In the genomic region with DNA sequence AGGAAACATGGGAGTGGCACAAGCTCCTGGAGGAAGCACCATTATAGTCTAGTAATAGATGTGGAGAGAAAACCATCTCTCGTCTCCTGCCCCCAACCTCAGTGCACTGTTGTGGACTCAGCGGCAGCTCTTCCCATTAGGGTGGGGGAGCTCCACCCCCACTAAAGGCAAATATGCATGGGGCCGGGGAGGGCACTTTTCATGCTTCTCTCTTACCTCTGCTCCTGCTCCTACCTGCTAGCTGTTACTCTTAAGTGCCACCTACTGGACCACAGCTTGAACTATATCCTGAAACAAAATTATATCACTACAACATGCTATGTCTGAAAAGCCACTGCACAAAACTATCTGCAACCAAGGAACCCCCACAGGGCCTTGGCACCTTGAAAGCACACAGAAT, we compare ENCODE assay signal across 8 cellular contexts.
DNase-seq lines count a peak whose midpoint lies in the region; ATAC-seq and TF ChIP-seq lines count a peak whose summit lies in the region.

No MANE protein-coding gene starts in this region.

- no peak for TF ChIP-seq EP300 in transverse colon (IDR thresholded peaks at IDR 0.05; ENCODE audit: low read depth)

- no peak for TF ChIP-seq POLR2A in transverse colon (IDR thresholded peaks at IDR 0.05)

- WGBS in transverse colon (ENCODE audit: low coverage in 1 of 2), 2 donors, result 33% methylated on average over 3 of the region's 3 CpGs; no CpG with 5 or more reads in 1 of the 2 donors

- H3K9me3 ChIP-seq in transverse colon, result no peaks in the 10 kb centered on the region

- no peak for ATAC-seq in GM18520 (IDR thresholded peaks at IDR 0.05; ENCODE audit: unreplicated experiment)

- H3K27me3 ChIP-seq in transverse colon, result no peaks in the 10 kb centered on the region

- in situ Hi-C loops in transverse colon (cut with MboI; ENCODE audit: low pct_ligation_motif_present in 1 of 4, low pct_unique_long_range_greater_than_20kb in 1 of 4, low sequenced_read_pairs in 3 of 4), result no loop called here

- peak; percentile 4 for DNase-seq in SKM-1 (lab: John Stamatoyannopoulos, UW; ENCODE audit: unreplicated experiment)
- DNase-seq in SKM-1 treated with dmso at 0.1 percent for 144 hours (lab: John Stamatoyannopoulos, UW; ENCODE audit: unreplicated experiment), result no peak
- peak; percentile 42 for DNase-seq in NCI-H526 treated with DMSO at 0.1 percent for 48 hours (lab: John Stamatoyannopoulos, UW)
- DNase-seq in epithelial cell of proximal tubule (ENCODE audit: low read depth), result no peak
- DNase-seq in transverse colon, result no peak
- no peak for DNase-seq in DMS79 treated with DMSO at 0.1 percent for 48 hours (lab: John Stamatoyannopoulos, UW)
- DNase-seq in hypothalamus (lab: John Stamatoyannopoulos, UW), result no peak

- no peaks in the 10 kb centered on the region for H3K4me1 ChIP-seq in transverse colon

- H3K4me3 ChIP-seq in epithelial cell of proximal tubule (ENCODE audit: low read depth, low read length) (no peak overlapping the region), transverse colon (no peak overlapping the region)

- TF ChIP-seq CTCF in epithelial cell of proximal tubule (conservative IDR thresholded peaks at IDR 0.05; ENCODE audit: low read depth, low read length), result peak; percentile 59
- peak in 3 of 5 experiments; percentile 16 to 26 (median 21) for TF ChIP-seq CTCF in transverse colon (IDR thresholded peaks at IDR 0.05)

- intact Hi-C loops in transverse colon (cut with DNase I; ENCODE audit: low total_unique reads), result loop anchor here (5.0 kb wide), 1 partner anchor 1493 kb away; no protein-coding TSS in a partner anchor

- no peak overlapping the region for H3K27ac ChIP-seq in transverse colon

- no peaks in the 10 kb centered on the region for H3K36me3 ChIP-seq in transverse colon

Comparison
In these comparisons a context has a peak if more than half of its experiments do, and no peak if none do; other contexts are left out.
1. DNase-seq: peak in SKM-1 (single experiment) and NCI-H526 treated with DMSO at 0.1 percent for 48 hours (single experiment); none in SKM-1 treated with dmso at 0.1 percent for 144 hours (single experiment), epithelial cell of proximal tubule (single experiment), transverse colon (single experiment), DMS79 treated with DMSO at 0.1 percent for 48 hours (single experiment) and hypothalamus (0 of 51).